Comparison of ENCODE assay signal across 26 cellular contexts in genomic region chr15:77825143-77825542, GRCh38.
"Had no signal": no experiment of that assay in that cellular context is flagged by ENCODE, and none has a peak within 500 bp of the region (broad histone marks: within the 10 kb centered on the region; RNA-seq: fewer than 3 reads in every experiment).

No MANE protein-coding gene starts in this region.

- ATAC-seq: activated CD8-positive, alpha-beta memory T cell treated with anti-CD3 and anti-CD28 coated beads, Interleukin-2, amount 10 ng/mL, durations not matched to agents 7 days and 5 days; K562; T-helper 17 cell had no signal

- H3K9me3 Mint-ChIP-seq: activated B cell treated with CpG ODN at 0.5 μM for 24 hours; activated CD4-positive, alpha-beta T cell treated with anti-CD3 and anti-CD28 coated beads, Interleukin-2, amount 10 ng/mL, durations not matched to agents 24 days and 14 days; activated naive CD4-positive, alpha-beta T cell treated with anti-CD3 and anti-CD28 coated beads for 36 hours; activated T-cell treated with anti-CD3 and anti-CD28 coated beads, Interleukin-2, amount 50 U/mL, for 24 hours; activated T-helper 1 cell treated with anti-CD3 and anti-CD28 coated beads, Interleukin-12 subunit alpha, Interleukin-12 subunit beta, Interleukin-2, Interleukin-4 antibody, amounts not matched to agents 30 ng/mL and 10 ng/mL and 1 ng/mL, durations not matched to agents 14 hours and 24 hours and 36 hours had no signal

- H3K36me3 Mint-ChIP-seq: activated CD8-positive, alpha-beta memory T cell treated with anti-CD3 and anti-CD28 coated beads, Interleukin-2, amount 10 ng/mL, durations not matched to agents 7 days and 5 days; activated naive CD8-positive, alpha-beta T cell; brain had no signal

- H3K36me3 ChIP-seq: Peyer's patch had no signal

- H3K4me3 ChIP-seq: K562, Peyer's patch had no signal

- H3K4me3 Mint-ChIP-seq: activated B cell treated with CpG ODN at 0.5 μM for 24 hours; activated CD4-positive, alpha-beta T cell treated with anti-CD3 and anti-CD28 coated beads, Interleukin-2, amount 10 ng/mL, durations not matched to agents 24 days and 14 days; activated CD8-positive, alpha-beta memory T cell treated with anti-CD3 and anti-CD28 coated beads, Interleukin-2, amount 10 ng/mL, durations not matched to agents 7 days and 5 days; activated naive CD4-positive, alpha-beta T cell treated with anti-CD3 and anti-CD28 coated beads for 36 hours; activated naive CD8-positive, alpha-beta T cell; activated T-cell treated with anti-CD3 and anti-CD28 coated beads, Interleukin-2, amount 50 U/mL, for 24 hours; activated T-helper 1 cell treated with anti-CD3 and anti-CD28 coated beads, Interleukin-12 subunit alpha, Interleukin-12 subunit beta, Interleukin-2, Interleukin-4 antibody, amounts not matched to agents 30 ng/mL and 10 ng/mL and 1 ng/mL, durations not matched to agents 14 hours and 24 hours and 36 hours; brain; T-helper 17 cell had no signal

- H3K4me1 Mint-ChIP-seq: activated CD4-positive, alpha-beta T cell treated with anti-CD3 and anti-CD28 coated beads, Interleukin-2, amount 10 ng/mL, durations not matched to agents 24 days and 14 days had no signal

- DNase-seq: activated B cell treated with CpG ODN at 0.5 μM for 24 hours; activated CD4-positive, alpha-beta T cell treated with anti-CD3 and anti-CD28 coated beads for 1 hour; activated CD4-positive, alpha-beta T cell treated with anti-CD3 and anti-CD28 coated beads, Interleukin-2, amount 10 ng/mL, durations not matched to agents 24 days and 14 days; activated CD4-positive, alpha-beta T cell treated with anti-CD3 and anti-CD28 coated beads, Interleukin-2, amount 50 U/mL, for 48 hours; activated CD8-positive, alpha-beta memory T cell treated with anti-CD3 and anti-CD28 coated beads, Interleukin-2, amount 10 ng/mL, durations not matched to agents 7 days and 5 days; activated gamma-delta T cell; activated naive CD4-positive, alpha-beta T cell treated with anti-CD3 and anti-CD28 coated beads for 36 hours; activated T-cell treated with anti-CD3 and anti-CD28 coated beads, Interleukin-2, amount 50 U/mL, for 24 hours; amygdala; Karpas-422; MM.1S; NCI-H1105; NCI-H1436; NCI-H1694 treated with DMSO at 0.1 percent for 48 hours; NCI-H2029 treated with DMSO at 0.1 percent for 48 hours; NCI-H345; NCI-H510A; NCI-H526 treated with DMSO at 0.1 percent for 48 hours; SHP77 treated with DMSO at 0.1 percent for 48 hours; T-helper 17 cell; T-helper 9 cell had no signal

- H3K9me3 ChIP-seq: Peyer's patch had no signal

- H3K27ac ChIP-seq: Peyer's patch had no signal

- H3K27ac Mint-ChIP-seq: activated B cell treated with CpG ODN at 0.5 μM for 24 hours; activated CD4-positive, alpha-beta T cell treated with anti-CD3 and anti-CD28 coated beads, Interleukin-2, amount 10 ng/mL, durations not matched to agents 24 days and 14 days; activated CD8-positive, alpha-beta memory T cell treated with anti-CD3 and anti-CD28 coated beads, Interleukin-2, amount 10 ng/mL, durations not matched to agents 7 days and 5 days; activated naive CD4-positive, alpha-beta T cell treated with anti-CD3 and anti-CD28 coated beads for 36 hours; activated naive CD8-positive, alpha-beta T cell; activated T-cell treated with anti-CD3 and anti-CD28 coated beads, Interleukin-2, amount 50 U/mL, for 24 hours; activated T-helper 1 cell treated with anti-CD3 and anti-CD28 coated beads, Interleukin-12 subunit alpha, Interleukin-12 subunit beta, Interleukin-2, Interleukin-4 antibody, amounts not matched to agents 30 ng/mL and 10 ng/mL and 1 ng/mL, durations not matched to agents 14 hours and 24 hours and 36 hours; T-helper 17 cell had no signal
